ENCODE assay signal across 17 cellular contexts in the genomic region with DNA sequence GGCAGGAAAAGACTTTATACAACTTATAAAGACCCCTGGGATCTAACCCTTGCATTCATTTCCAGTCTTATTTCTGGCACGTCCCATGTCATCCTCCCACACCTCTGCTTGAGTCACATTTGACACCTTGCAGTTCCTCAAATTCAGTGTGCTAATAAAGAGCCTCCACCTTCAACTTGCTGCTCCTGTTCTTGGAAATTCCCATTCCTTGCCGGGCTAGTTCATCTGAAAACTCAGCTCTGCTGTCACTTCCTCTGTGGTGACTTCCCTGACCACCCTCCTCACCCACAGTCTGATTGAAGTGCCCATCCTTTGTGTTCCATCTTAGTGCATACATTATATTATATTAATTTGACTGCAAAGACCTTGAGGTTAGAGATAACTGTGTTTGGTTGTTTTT. TPM values are rescaled to one million over a fixed set of nuclear protein-coding genes. Genes with fewer than 3 reads are reported as not detected.
DNase-seq lines count a peak whose midpoint lies in the region; ATAC-seq and TF ChIP-seq lines count a peak whose summit lies in the region.
"Had no signal": no experiment of that assay in that cellular context is flagged by ENCODE, and none has a peak within 500 bp of the region (broad histone marks: within the 10 kb centered on the region; RNA-seq: fewer than 3 reads in every experiment).

No MANE protein-coding gene starts in this region.

- no peak overlapping the region for H3K27ac ChIP-seq in BLaER1 treated with 17β-estradiol and CSF1 and Interleukin-3, amounts not matched to agents 10 nM and 100 nM
- H3K27ac ChIP-seq: C4-2B, parathyroid adenoma, spleen had no signal

- no peak for ATAC-seq in activated CD8-positive, alpha-beta T cell treated with anti-CD3 and anti-CD28 coated beads, Interleukin-2, amount 10 ng/mL, durations not matched to agents 7 days and 5 days
- peak in 2 of 3 donors; percentile 42 to 76 for ATAC-seq in natural killer cell
- ATAC-seq: WTC11 had no signal

- peaks cover 26% of the 10 kb centered on the region for H3K4me1 Mint-ChIP-seq in activated CD8-positive, alpha-beta T cell treated with anti-CD3 and anti-CD28 coated beads, Interleukin-2, amount 10 ng/mL, durations not matched to agents 7 days and 5 days (ENCODE audit: low read depth)
- peaks cover 5 to 20% of the 10 kb centered on the region in 2 donors for H3K4me1 Mint-ChIP-seq in natural killer cell
- H3K4me1 Mint-ChIP-seq: WTC11 had no signal

- H3K9ac ChIP-seq in BLaER1 treated with 17β-estradiol and CSF1 and Interleukin-3, amounts not matched to agents 10 nM and 100 nM, result no peak overlapping the region
- H3K9ac ChIP-seq: parathyroid adenoma, SK-N-SH had no signal

- H3K9me3 ChIP-seq in BLaER1 treated with 17β-estradiol and CSF1 and Interleukin-3, amounts not matched to agents 10 nM and 100 nM (replicated peaks in 1 of 11), result peaks cover 0 to 3% (median 0%) of the 10 kb centered on the region in 11 experiments; a peak in 1 of 22 replicates
- H3K9me3 ChIP-seq: SK-N-SH, spleen had no signal

- CTCF ChIA-PET in activated CD8-positive, alpha-beta T cell treated with anti-CD3 and anti-CD28 coated beads, Interleukin-2, amount 10 ng/mL, durations not matched to agents 7 days and 5 days (lab: Charles Lee), result interaction anchor here (1.5 kb wide), 1 partner anchor 25 kb away, joined by 4 read pairs; no protein-coding TSS in a partner anchor

- POLR2A ChIA-PET in activated CD8-positive, alpha-beta T cell treated with anti-CD3 and anti-CD28 coated beads, Interleukin-2, amount 10 ng/mL, durations not matched to agents 7 days and 5 days (lab: Charles Lee), result no interaction called here

- peaks cover 19% of the 10 kb centered on the region for H3K36me3 Mint-ChIP-seq in activated CD8-positive, alpha-beta T cell treated with anti-CD3 and anti-CD28 coated beads, Interleukin-2, amount 10 ng/mL, durations not matched to agents 7 days and 5 days (ENCODE audit: low read depth)
- H3K36me3 Mint-ChIP-seq in natural killer cell, result no peaks in the 10 kb centered on the region
- H3K36me3 Mint-ChIP-seq: WTC11 had no signal

- H4K20me1 ChIP-seq in BLaER1 treated with 17β-estradiol and CSF1 and Interleukin-3, amounts not matched to agents 10 nM and 100 nM, result no peaks in the 10 kb centered on the region

- peaks cover 9 to 22% (median 14%) of the 10 kb centered on the region in 10 experiments; a peak in 18 of 20 replicates for H3K4me1 ChIP-seq in BLaER1 treated with 17β-estradiol and CSF1 and Interleukin-3, amounts not matched to agents 10 nM and 100 nM
- H3K4me1 ChIP-seq: parathyroid adenoma had no signal

- peak overlapping the region in 10 of 11 experiments; percentile 26 to 74 (median 45); a peak in 19 of 22 replicates for H3K4me2 ChIP-seq in BLaER1 treated with 17β-estradiol and CSF1 and Interleukin-3, amounts not matched to agents 10 nM and 100 nM
- H3K4me2 ChIP-seq: SK-N-SH had no signal

- H3K9me3 Mint-ChIP-seq in activated CD8-positive, alpha-beta T cell treated with anti-CD3 and anti-CD28 coated beads, Interleukin-2, amount 10 ng/mL, durations not matched to agents 7 days and 5 days (ENCODE audit: insufficient read depth), result no peaks in the 10 kb centered on the region
- no peaks in the 10 kb centered on the region for H3K9me3 Mint-ChIP-seq in natural killer cell
- H3K9me3 Mint-ChIP-seq: HFFc6 had no signal

- TF ChIP-seq CTCF in GM12864 (IDR thresholded peaks at IDR 0.05; ENCODE audit: low read depth, low read length, missing control alignments) (no peak), natural killer cell (IDR thresholded peaks at IDR 0.05) (no peak)

- no peak overlapping the region for H3K4me3 ChIP-seq in BLaER1 treated with 17β-estradiol and CSF1 and Interleukin-3, amounts not matched to agents 10 nM and 100 nM
- H3K4me3 ChIP-seq in GM12864 (ENCODE audit: low read depth, low read length), result no peak overlapping the region
- H3K4me3 ChIP-seq: spleen had no signal

- peak overlapping the region; percentile 19 for H3K27ac Mint-ChIP-seq in activated CD8-positive, alpha-beta T cell treated with anti-CD3 and anti-CD28 coated beads, Interleukin-2, amount 10 ng/mL, durations not matched to agents 7 days and 5 days
- H3K27ac Mint-ChIP-seq in natural killer cell, result peak overlapping the region; percentile 33 to 35
- H3K27ac Mint-ChIP-seq: HFFc6, WTC11 had no signal

- DNase-seq in GM12864 (ENCODE audit: low read depth) (peak; percentile 36), natural killer cell (no peak), NCI-H748 treated with DMSO at 0.1 percent for 48 hours (lab: John Stamatoyannopoulos, UW) (no peak), amygdala (lab: John Stamatoyannopoulos, UW) (no peak), NCI-H526 treated with DMSO at 0.1 percent for 48 hours (lab: John Stamatoyannopoulos, UW) (no peak), NAMALWA (ENCODE audit: low spot score) (no peak)
- peak; percentile 24 for DNase-seq in activated CD8-positive, alpha-beta T cell treated with anti-CD3 and anti-CD28 coated beads, Interleukin-2, amount 10 ng/mL, durations not matched to agents 7 days and 5 days
- DNase-seq: dermis blood vessel endothelial cell; HFFc6; NCI-H1092; SK-N-SH; spleen; stimulated activated naive CD4-positive, alpha-beta T cell had no signal

- intact Hi-C loops in natural killer cell (cut with micrococcal nuclease), result no loop called here

- H3K36me3 ChIP-seq in BLaER1 treated with 17β-estradiol and CSF1 and Interleukin-3, amounts not matched to agents 10 nM and 100 nM, result peaks cover 0 to 23% (median 5%) of the 10 kb centered on the region in 11 experiments; a peak in 9 of 22 replicates
- H3K36me3 ChIP-seq: spleen had no signal

- H3K27me3 ChIP-seq in BLaER1 treated with 17β-estradiol and CSF1 and Interleukin-3, amounts not matched to agents 10 nM and 100 nM, result no peaks in the 10 kb centered on the region
- H3K27me3 ChIP-seq: spleen had no signal

- no peaks in the 10 kb centered on the region for H3K27me3 Mint-ChIP-seq in activated CD8-positive, alpha-beta T cell treated with anti-CD3 and anti-CD28 coated beads, Interleukin-2, amount 10 ng/mL, durations not matched to agents 7 days and 5 days (ENCODE audit: low read depth)
- H3K27me3 Mint-ChIP-seq in natural killer cell (ENCODE audit: low read depth in 2 of 2), result no peaks in the 10 kb centered on the region

- H3K4me3 Mint-ChIP-seq in activated CD8-positive, alpha-beta T cell treated with anti-CD3 and anti-CD28 coated beads, Interleukin-2, amount 10 ng/mL, durations not matched to agents 7 days and 5 days, result no peak overlapping the region
- H3K4me3 Mint-ChIP-seq in natural killer cell, result no peak overlapping the region
- H3K4me3 Mint-ChIP-seq: HFFc6, WTC11 had no signal

RNA-seq across cellular contexts. Expression of a gene that starts 37.4 kb away (rescaled TPM):
- total RNA-seq in activated CD8-positive, alpha-beta T cell treated with anti-CD3 and anti-CD28 coated beads, Interleukin-2, amount 10 ng/mL, durations not matched to agents 7 days and 5 days, result 100 to 1,000 TPM; 266 to 269 TPM
- total RNA-seq in natural killer cell, result 100 to 1,000 TPM; 130 to 141 (median 139) TPM

Comparison
In these comparisons a context has a peak if more than half of its experiments do, and no peak if none do; other contexts are left out.
1. DNase-seq: peak in GM12864 (single experiment) and activated CD8-positive, alpha-beta T cell treated with anti-CD3 and anti-CD28 coated beads, Interleukin-2, amount 10 ng/mL, durations not matched to agents 7 days and 5 days (single experiment); none in natural killer cell (single experiment), NCI-H748 treated with DMSO at 0.1 percent for 48 hours (single experiment), amygdala (0 of 56), NCI-H526 treated with DMSO at 0.1 percent for 48 hours (single experiment) and NAMALWA (single experiment).